8 cellular contexts compared by ENCODE assay signal in the genomic region with DNA sequence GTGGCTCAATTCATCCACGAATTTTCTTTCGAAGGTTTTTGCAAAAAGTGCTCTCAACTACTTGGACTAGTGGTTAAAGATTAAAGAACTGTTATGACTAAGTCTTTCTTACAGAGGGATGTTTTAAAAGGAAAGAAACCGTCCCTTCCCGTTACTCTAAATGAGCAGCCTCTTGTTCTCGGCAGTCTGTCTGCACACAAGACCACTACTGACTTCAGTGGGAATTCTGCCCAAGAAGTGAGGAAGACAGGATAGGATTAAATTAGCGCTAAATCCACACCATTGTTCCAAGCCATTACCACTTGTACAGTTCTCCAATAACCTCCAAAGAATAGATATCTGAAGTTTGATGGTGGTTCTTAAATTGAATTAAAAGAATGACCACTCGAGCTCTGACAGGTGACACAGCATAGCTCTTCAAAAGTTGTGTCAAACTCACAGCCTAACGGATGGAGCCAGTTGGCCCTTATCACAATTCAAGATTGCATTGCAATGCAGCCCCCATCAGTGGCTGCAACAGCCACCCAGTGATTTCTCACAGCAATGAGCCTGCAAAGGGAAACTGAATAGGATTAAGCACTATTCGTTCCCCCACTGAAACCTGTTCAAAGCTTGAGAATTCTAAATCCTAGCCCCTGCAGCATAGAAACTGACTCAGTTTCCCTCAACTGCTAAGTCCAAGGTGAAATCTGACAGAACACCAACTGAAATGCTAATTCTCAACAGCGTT. TPM values are rescaled to one million over a fixed set of nuclear protein-coding genes. Genes with fewer than 3 reads are reported as not detected.
DNase-seq lines count a peak whose midpoint lies in the region; ATAC-seq, FAIRE-seq and TF ChIP-seq lines count a peak whose summit lies in the region.

No MANE protein-coding gene starts in this region.

- DNase-seq in BJ (ENCODE audit: low read depth) (no peak), GM23338 (ENCODE audit: low spot score) (no peak), kidney (no peak), tibial artery (no peak), T-helper 9 cell (no peak)
- DNase-seq in activated T-helper 1 cell treated with anti-CD3 and anti-CD28 coated beads, Interleukin-12 subunit alpha, Interleukin-12 subunit beta, Interleukin-2, Interleukin-4 antibody, amounts not matched to agents 30 ng/mL and 10 ng/mL and 1 ng/mL, durations not matched to agents 14 hours and 24 hours and 36 hours (ENCODE audit: low spot score) = no peak

- peak overlapping the region; percentile 89 for H3K4me3 Mint-ChIP-seq in GM23338
- peak overlapping the region; percentile 79 for H3K4me3 Mint-ChIP-seq in activated T-helper 1 cell treated with anti-CD3 and anti-CD28 coated beads, Interleukin-12 subunit alpha, Interleukin-12 subunit beta, Interleukin-2, Interleukin-4 antibody, amounts not matched to agents 30 ng/mL and 10 ng/mL and 1 ng/mL, durations not matched to agents 14 hours and 24 hours and 36 hours

- H3K27me3 Mint-ChIP-seq in GM23338 (ENCODE audit: insufficient read depth, low read depth, poor library complexity) = no peaks in the 10 kb centered on the region
- H3K27me3 Mint-ChIP-seq in activated T-helper 1 cell treated with anti-CD3 and anti-CD28 coated beads, Interleukin-12 subunit alpha, Interleukin-12 subunit beta, Interleukin-2, Interleukin-4 antibody, amounts not matched to agents 30 ng/mL and 10 ng/mL and 1 ng/mL, durations not matched to agents 14 hours and 24 hours and 36 hours (ENCODE audit: insufficient read depth) = peaks cover 15% of the 10 kb centered on the region

- H3K27ac Mint-ChIP-seq in GM23338 = no peak overlapping the region
- H3K27ac Mint-ChIP-seq in activated T-helper 1 cell treated with anti-CD3 and anti-CD28 coated beads, Interleukin-12 subunit alpha, Interleukin-12 subunit beta, Interleukin-2, Interleukin-4 antibody, amounts not matched to agents 30 ng/mL and 10 ng/mL and 1 ng/mL, durations not matched to agents 14 hours and 24 hours and 36 hours = peak overlapping the region; percentile 11

- CTCF ChIA-PET in BJ (lab: Yijun Ruan, JAX) = interaction anchor here (0.7 to 1.6 kb wide), 4 partner anchors 12 to 1030 kb away, joined by 3 to 8 read pairs (median 4); no protein-coding TSS in a partner anchor

- peak overlapping the region; percentile 87 for H3K4me2 ChIP-seq in GM23338

- H3K9me3 ChIP-seq in kidney (ENCODE audit: control insufficient read depth in 1 of 2, low read length in 2 of 2) = no peaks in the 10 kb centered on the region
- H3K9me3 ChIP-seq in tibial artery = no peaks in the 10 kb centered on the region

- H4K20me1 ChIP-seq in GM23338 (replicated peaks; ENCODE audit: insufficient read depth) = peaks cover 3% of the 10 kb centered on the region; the same call in 1 of the 2 replicates

- no peak overlapping the region for H3K27ac ChIP-seq in GM23338 (ENCODE audit: low read depth)
- peak overlapping the region in 1 of 2 donors; percentile 18 for H3K27ac ChIP-seq in kidney (ENCODE audit: low read depth in 2 of 2, low read length in 2 of 2)
- H3K27ac ChIP-seq in tibial artery = peak overlapping the region; percentile 78 to 85

- peaks cover 61% of the 10 kb centered on the region for H3K79me2 ChIP-seq in GM23338 (replicated peaks; ENCODE audit: insufficient read depth)

- no peaks in the 10 kb centered on the region for H3K9me3 Mint-ChIP-seq in GM23338
- peaks cover 6% of the 10 kb centered on the region for H3K9me3 Mint-ChIP-seq in activated T-helper 1 cell treated with anti-CD3 and anti-CD28 coated beads, Interleukin-12 subunit alpha, Interleukin-12 subunit beta, Interleukin-2, Interleukin-4 antibody, amounts not matched to agents 30 ng/mL and 10 ng/mL and 1 ng/mL, durations not matched to agents 14 hours and 24 hours and 36 hours

- peak overlapping the region; percentile 44 to 51 for H3K9ac ChIP-seq in kidney (ENCODE audit: low read length in 2 of 2)

- ATAC-seq in GM23338 = no peak
- no peak for ATAC-seq in GM19324 (IDR thresholded peaks at IDR 0.05; ENCODE audit: low FRiP score, unreplicated experiment)
- no peak for ATAC-seq in HG03432 (IDR thresholded peaks at IDR 0.05; ENCODE audit: unreplicated experiment)

- peaks cover 24% of the 10 kb centered on the region for H3K4me1 ChIP-seq in GM23338 (ENCODE audit: insufficient read depth)
- peaks cover 0 to 8% of the 10 kb centered on the region in 2 donors for H3K4me1 ChIP-seq in kidney (ENCODE audit: control insufficient read depth in 1 of 2, insufficient read depth in 1 of 2, low read depth in 1 of 2, low read length in 2 of 2)
- H3K4me1 ChIP-seq in tibial artery = peaks cover 0 to 31% (median 6%) of the 10 kb centered on the region in 4 donors

- peaks cover 5% of the 10 kb centered on the region; the same call in 2 of the 3 replicates for H3K36me3 Mint-ChIP-seq in GM23338 (ENCODE audit: low read depth)
- peaks cover 3% of the 10 kb centered on the region for H3K36me3 Mint-ChIP-seq in activated T-helper 1 cell treated with anti-CD3 and anti-CD28 coated beads, Interleukin-12 subunit alpha, Interleukin-12 subunit beta, Interleukin-2, Interleukin-4 antibody, amounts not matched to agents 30 ng/mL and 10 ng/mL and 1 ng/mL, durations not matched to agents 14 hours and 24 hours and 36 hours (ENCODE audit: low read depth)

- H2AFZ ChIP-seq in GM23338 = no peak overlapping the region

- peaks cover 29% of the 10 kb centered on the region for H3K4me1 Mint-ChIP-seq in GM23338
- H3K4me1 Mint-ChIP-seq in activated T-helper 1 cell treated with anti-CD3 and anti-CD28 coated beads, Interleukin-12 subunit alpha, Interleukin-12 subunit beta, Interleukin-2, Interleukin-4 antibody, amounts not matched to agents 30 ng/mL and 10 ng/mL and 1 ng/mL, durations not matched to agents 14 hours and 24 hours and 36 hours (ENCODE audit: low read depth) = peaks cover 21% of the 10 kb centered on the region

- H3K4me3 ChIP-seq in BJ (ENCODE audit: low read depth, low read length) = peak overlapping the region; percentile 92
- peak overlapping the region; percentile 81 for H3K4me3 ChIP-seq in GM23338
- H3K4me3 ChIP-seq in kidney (ENCODE audit: low read length in 2 of 2) = peak overlapping the region; percentile 49 to 74
- peak overlapping the region; percentile 74 to 96 for H3K4me3 ChIP-seq in tibial artery

- H3K36me3 ChIP-seq in BJ (ENCODE audit: control insufficient read depth, insufficient read depth, low read length) = no peaks in the 10 kb centered on the region
- no peaks in the 10 kb centered on the region for H3K36me3 ChIP-seq in GM23338 (ENCODE audit: insufficient read depth)
- H3K36me3 ChIP-seq in kidney (ENCODE audit: control insufficient read depth in 1 of 2, insufficient read depth in 2 of 2, low read length in 2 of 2) = no peaks in the 10 kb centered on the region
- no peaks in the 10 kb centered on the region for H3K36me3 ChIP-seq in tibial artery

- POLR2A ChIA-PET in BJ (lab: Charles Lee) = interaction anchor here (0.6 to 0.7 kb wide), 2 partner anchors 95 to 1703 kb away, joined by 3 to 10 read pairs; no protein-coding TSS in a partner anchor

- no peaks in the 10 kb centered on the region for H3K9me2 ChIP-seq in GM23338 (ENCODE audit: insufficient read depth)

- intact Hi-C loops in activated T-helper 1 cell treated with anti-CD3 and anti-CD28 coated beads, Interleukin-12 subunit alpha, Interleukin-12 subunit beta, Interleukin-2, Interleukin-4 antibody, amounts not matched to agents 30 ng/mL and 10 ng/mL and 1 ng/mL, durations not matched to agents 14 hours and 24 hours and 36 hours (cut with micrococcal nuclease) = loop anchor here (5.0 to 10.0 kb wide), 5 partner anchors 384 to 1036 kb away; partner anchors contain the start of gene MED23
- intact Hi-C loops in kidney (cut with DNase I) = no loop called here
- intact Hi-C loops in tibial artery (cut with DNase I; ENCODE audit: low total_unique reads) = loop anchor here (1.0 kb wide), 1 partner anchor 39 kb away; no protein-coding TSS in a partner anchor

- FAIRE-seq in kidney (lab: Jason Lieb, UNC) = no peak

- TF ChIP-seq CTCF in BJ (IDR thresholded peaks at IDR 0.05; ENCODE audit: insufficient read depth, low read depth, low read length) (no peak), GM23338 (conservative IDR thresholded peaks at IDR 0.05; ENCODE audit: low read depth in 2 of 2) (no peak), kidney (IDR thresholded peaks at IDR 0.05; ENCODE audit: borderline replicate concordance, extremely low read depth, insufficient read depth) (no peak), tibial artery (IDR thresholded peaks at IDR 0.05) (no peak)

- no peaks in the 10 kb centered on the region for H3K27me3 ChIP-seq in BJ (ENCODE audit: control insufficient read depth, insufficient read depth, low read length)
- peaks cover 23% of the 10 kb centered on the region for H3K27me3 ChIP-seq in GM23338 (ENCODE audit: insufficient read depth)
- H3K27me3 ChIP-seq in tibial artery = no peaks in the 10 kb centered on the region

- H3F3A ChIP-seq in GM23338 (replicated peaks; ENCODE audit: low read depth) = peaks cover 3% of the 10 kb centered on the region; the same call in 1 of the 2 replicates

RNA-seq across cellular contexts. Expression of gene EPB41L2, which starts 1.8 kb away (rescaled TPM):
- polyA plus RNA-seq in BJ (2011; rRNA removed) = 24.5 and 31.2 TPM in 2 replicates
- polyA minus RNA-seq in BJ (2011; rRNA and poly(A)+ RNA removed) = 42.1 and 42.7 TPM in 2 replicates
- 65.9 and 91.7 TPM in 2 replicates for total RNA-seq in GM23338 (2014; rRNA removed; shearing (Covaris generic))
- polyA plus RNA-seq in GM23338 (2016; fragmentation: Nextera tagmentation; extraction: Ambion mirVana) = 76.2 and 76.7 TPM in 2 replicates
- total RNA-seq in activated T-helper 1 cell treated with anti-CD3 and anti-CD28 coated beads, Interleukin-12 subunit alpha, Interleukin-12 subunit beta, Interleukin-2, Interleukin-4 antibody, amounts not matched to agents 30 ng/mL and 10 ng/mL and 1 ng/mL, durations not matched to agents 14 hours and 24 hours and 36 hours = 17.7 and 18.7 TPM in 2 replicates
- 111 TPM for total RNA-seq in kidney
- 19.6 TPM for polyA plus RNA-seq in kidney (ENCODE audit: insufficient read depth, low read depth, low replicate concordance)
